In the genomic region with DNA sequence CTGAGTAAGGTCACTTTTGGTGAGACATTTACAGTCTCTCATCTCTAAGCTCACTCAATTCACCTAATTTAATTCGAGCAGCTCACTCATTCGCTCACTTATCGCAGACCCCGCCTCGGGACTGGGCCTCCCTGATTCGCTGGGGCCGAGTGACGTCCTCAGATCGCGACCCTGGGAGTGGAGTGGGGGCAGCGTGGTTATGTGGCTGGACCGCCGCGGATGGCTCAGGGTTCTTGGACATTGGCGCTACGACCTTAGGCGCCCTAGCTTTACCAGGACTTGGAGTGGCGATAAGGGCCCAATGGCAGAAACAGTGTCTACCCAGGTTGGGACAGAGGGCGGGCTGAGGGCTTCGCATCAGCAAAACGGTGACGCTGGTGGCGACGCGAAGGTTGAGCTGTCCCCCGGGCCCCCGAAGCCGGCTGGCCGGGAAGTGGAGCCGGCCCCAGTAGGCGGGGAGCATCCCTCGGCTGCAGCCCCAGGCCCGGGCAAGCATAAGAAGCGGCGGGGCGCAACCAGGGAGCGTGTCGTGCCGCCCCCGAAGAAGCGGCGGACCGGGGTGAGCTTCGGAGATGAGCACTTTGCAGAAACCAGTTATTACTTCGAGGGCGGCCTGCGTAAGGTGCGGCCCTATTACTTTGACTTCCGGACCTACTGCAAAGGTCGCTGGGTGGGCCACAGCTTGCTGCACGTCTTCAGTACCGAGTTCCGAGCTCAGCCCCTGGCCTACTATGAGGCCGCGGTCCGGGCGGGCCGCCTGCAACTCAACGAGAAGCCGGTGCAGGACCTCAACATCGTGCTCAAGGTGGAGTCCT, we compare ENCODE assay signal across 8 cellular contexts. TPM values are rescaled to one million over a fixed set of nuclear protein-coding genes. Genes with fewer than 3 reads are reported as not detected.
DNase-seq lines count a peak whose midpoint lies in the region; ATAC-seq and TF ChIP-seq lines count a peak whose summit lies in the region.

A gene with protein sequence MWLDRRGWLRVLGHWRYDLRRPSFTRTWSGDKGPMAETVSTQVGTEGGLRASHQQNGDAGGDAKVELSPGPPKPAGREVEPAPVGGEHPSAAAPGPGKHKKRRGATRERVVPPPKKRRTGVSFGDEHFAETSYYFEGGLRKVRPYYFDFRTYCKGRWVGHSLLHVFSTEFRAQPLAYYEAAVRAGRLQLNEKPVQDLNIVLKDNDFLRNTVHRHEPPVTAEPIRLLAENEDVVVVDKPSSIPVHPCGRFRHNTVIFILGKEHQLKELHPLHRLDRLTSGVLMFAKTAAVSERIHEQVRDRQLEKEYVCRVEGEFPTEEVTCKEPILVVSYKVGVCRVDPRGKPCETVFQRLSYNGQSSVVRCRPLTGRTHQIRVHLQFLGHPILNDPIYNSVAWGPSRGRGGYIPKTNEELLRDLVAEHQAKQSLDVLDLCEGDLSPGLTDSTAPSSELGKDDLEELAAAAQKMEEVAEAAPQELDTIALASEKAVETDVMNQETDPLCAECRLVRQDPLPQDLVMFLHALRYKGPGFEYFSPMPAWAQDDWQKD (plus strand): TSS at position 161 of the 815 bp plus-strand sequence. CDS start 39 bp downstream, at position 200.

- peaks cover 34% of the 10 kb centered on the region for H3K36me3 Mint-ChIP-seq in Calu3 (ENCODE audit: insufficient read depth, unreplicated experiment)
- peaks cover 11% of the 10 kb centered on the region for H3K36me3 Mint-ChIP-seq in activated T-helper 1 cell treated with anti-CD3 and anti-CD28 coated beads, Interleukin-12 subunit alpha, Interleukin-12 subunit beta, Interleukin-2, Interleukin-4 antibody, amounts not matched to agents 30 ng/mL and 10 ng/mL and 1 ng/mL, durations not matched to agents 14 hours and 24 hours and 36 hours (ENCODE audit: low read depth)
- H3K36me3 Mint-ChIP-seq in naive thymus-derived CD8-positive, alpha-beta T cell = peaks cover 0 to 34% (median 8%) of the 10 kb centered on the region in 3 donors
- H3K36me3 Mint-ChIP-seq in stimulated activated memory B cell treated with anti-CD40 and anti-IgM and Interleukin-4, amounts not matched to agents 10 μg/mL and 1 μg/mL and 100 μg/mL, for 72 hours = peaks cover 20% of the 10 kb centered on the region

- no peaks in the 10 kb centered on the region for H3K27me3 Mint-ChIP-seq in Calu3 (ENCODE audit: unreplicated experiment)
- H3K27me3 Mint-ChIP-seq in activated T-helper 1 cell treated with anti-CD3 and anti-CD28 coated beads, Interleukin-12 subunit alpha, Interleukin-12 subunit beta, Interleukin-2, Interleukin-4 antibody, amounts not matched to agents 30 ng/mL and 10 ng/mL and 1 ng/mL, durations not matched to agents 14 hours and 24 hours and 36 hours (ENCODE audit: insufficient read depth) = no peaks in the 10 kb centered on the region
- peaks cover 0 to 2% (median 0%) of the 10 kb centered on the region in 5 donors for H3K27me3 Mint-ChIP-seq in naive thymus-derived CD8-positive, alpha-beta T cell
- H3K27me3 Mint-ChIP-seq in stimulated activated memory B cell treated with anti-CD40 and anti-IgM and Interleukin-4, amounts not matched to agents 10 μg/mL and 1 μg/mL and 100 μg/mL, for 72 hours = no peaks in the 10 kb centered on the region

- TF ChIP-seq CTCF in Calu3 (IDR thresholded peaks at IDR 0.05; ENCODE audit: unreplicated experiment) (no peak), LNCaP clone FGC (IDR thresholded peaks at IDR 0.05; ENCODE audit: control insufficient read depth, extremely low read depth, insufficient read depth) (no peak), RWPE1 (conservative IDR thresholded peaks at IDR 0.05; ENCODE audit: low read depth) (no peak), fibroblast of lung (conservative IDR thresholded peaks at IDR 0.05 in 1 of 2, IDR thresholded peaks at IDR 0.05 in 1 of 2; ENCODE audit: low read depth in 1 of 2, low read length in 2 of 2) (no peak)

- H2AFZ ChIP-seq in fibroblast of lung (ENCODE audit: low read length) = peak within 1 kb of the TSS; percentile 93

- peak within 1 kb of the TSS; percentile 84 for H3K9ac ChIP-seq in fibroblast of lung (ENCODE audit: insufficient read depth, low read length)

- TSS peak; percentile 70 for BruUV-seq in Calu3 (replicated peaks; lab: Mats Ljungman, UMichigan)

- ATAC-seq in GM21576 (IDR thresholded peaks at IDR 0.05; ENCODE audit: unreplicated experiment) = peak; percentile 42
- ATAC-seq in naive thymus-derived CD8-positive, alpha-beta T cell = peak; percentile 66 to 69
- peak; percentile 86 for ATAC-seq in stimulated activated memory B cell treated with anti-CD40 and anti-IgM and Interleukin-4, amounts not matched to agents 10 μg/mL and 1 μg/mL and 100 μg/mL, for 72 hours

- intact Hi-C loops in Calu3 (cut with micrococcal nuclease; ENCODE audit: unreplicated experiment) = no loop called here
- intact Hi-C loops in activated T-helper 1 cell treated with anti-CD3 and anti-CD28 coated beads, Interleukin-12 subunit alpha, Interleukin-12 subunit beta, Interleukin-2, Interleukin-4 antibody, amounts not matched to agents 30 ng/mL and 10 ng/mL and 1 ng/mL, durations not matched to agents 14 hours and 24 hours and 36 hours (cut with micrococcal nuclease) = loop anchor here (1.0 to 10.0 kb wide), 11 partner anchors 25 to 785 kb away; a partner anchor contains a TSS

- DNase-seq in Calu3 = peak; percentile 89
- no peak for DNase-seq in LNCaP clone FGC (ENCODE audit: low read depth)
- peak; percentile 97 for DNase-seq in RWPE1 (ENCODE audit: low spot score)
- DNase-seq in activated T-helper 1 cell treated with anti-CD3 and anti-CD28 coated beads, Interleukin-12 subunit alpha, Interleukin-12 subunit beta, Interleukin-2, Interleukin-4 antibody, amounts not matched to agents 30 ng/mL and 10 ng/mL and 1 ng/mL, durations not matched to agents 14 hours and 24 hours and 36 hours (ENCODE audit: low spot score) = peak; percentile 89
- peak; percentile 90 to 91 for DNase-seq in fibroblast of lung (ENCODE audit: low read depth in 2 of 2)
- DNase-seq in naive thymus-derived CD8-positive, alpha-beta T cell = peak; percentile 85 to 96 (median 92)

- CTCF ChIA-PET in Calu3 (lab: Charles Lee) = interaction anchor here (0.6 to 1.7 kb wide), 3 partner anchors 21 to 324 kb away, joined by 4 read pairs; no protein-coding TSS in a partner anchor
- CTCF ChIA-PET in RWPE1 (lab: Yijun Ruan, JAX) = interaction anchor here (0.7 to 2.7 kb wide), 3 partner anchors 10 to 159 kb away, joined by 3 to 15 read pairs (median 3); no protein-coding TSS in a partner anchor

- H3K4me3 ChIP-seq in LNCaP clone FGC (ENCODE audit: low read depth, low read length) (peak within 1 kb of the TSS; percentile 72), fibroblast of lung (replicated peaks in 1 of 4; ENCODE audit: control extremely low read depth in 1 of 4, insufficient read depth in 1 of 4, low read depth in 3 of 4, low read length in 4 of 4) (peak within 1 kb of the TSS; percentile 78 to 93 (median 84))

- peak within 1 kb of the TSS; percentile 73 for H3K27ac ChIP-seq in RWPE1
- peak within 1 kb of the TSS; percentile 71 for H3K27ac ChIP-seq in fibroblast of lung (ENCODE audit: insufficient read depth, low read length)

- peaks cover 6% of the 10 kb centered on the region for H3K4me1 ChIP-seq in fibroblast of lung (ENCODE audit: control insufficient read depth, extremely low read depth, insufficient read depth, low read length)

- peaks cover 8% of the 10 kb centered on the region for H3K36me3 ChIP-seq in fibroblast of lung (ENCODE audit: control insufficient read depth, insufficient read depth, low read length)

- H3K27me3 ChIP-seq in fibroblast of lung (ENCODE audit: control insufficient read depth, insufficient read depth, low read length) = no peaks in the 10 kb centered on the region

- no peaks in the 10 kb centered on the region for H3K4me1 Mint-ChIP-seq in Calu3 (ENCODE audit: low read depth, unreplicated experiment)
- H3K4me1 Mint-ChIP-seq in activated T-helper 1 cell treated with anti-CD3 and anti-CD28 coated beads, Interleukin-12 subunit alpha, Interleukin-12 subunit beta, Interleukin-2, Interleukin-4 antibody, amounts not matched to agents 30 ng/mL and 10 ng/mL and 1 ng/mL, durations not matched to agents 14 hours and 24 hours and 36 hours (ENCODE audit: low read depth) = peaks cover 51% of the 10 kb centered on the region
- peaks cover 12 to 54% (median 48%) of the 10 kb centered on the region in 4 donors for H3K4me1 Mint-ChIP-seq in naive thymus-derived CD8-positive, alpha-beta T cell
- H3K4me1 Mint-ChIP-seq in stimulated activated memory B cell treated with anti-CD40 and anti-IgM and Interleukin-4, amounts not matched to agents 10 μg/mL and 1 μg/mL and 100 μg/mL, for 72 hours = peaks cover 56% of the 10 kb centered on the region

- H3K4me2 ChIP-seq in fibroblast of lung (ENCODE audit: extremely low read depth, insufficient read depth, low read length) = peak within 1 kb of the TSS; percentile 97

- H3K9me3 ChIP-seq in fibroblast of lung (ENCODE audit: control insufficient read depth, insufficient read depth, low read depth, low read length) = no peaks in the 10 kb centered on the region

- no peaks in the 10 kb centered on the region for H4K20me1 ChIP-seq in fibroblast of lung (ENCODE audit: control insufficient read depth, extremely low read depth, insufficient read depth, low read length)

- H3K9me3 Mint-ChIP-seq in Calu3 (ENCODE audit: low read depth, unreplicated experiment) = no peaks in the 10 kb centered on the region
- no peaks in the 10 kb centered on the region for H3K9me3 Mint-ChIP-seq in activated T-helper 1 cell treated with anti-CD3 and anti-CD28 coated beads, Interleukin-12 subunit alpha, Interleukin-12 subunit beta, Interleukin-2, Interleukin-4 antibody, amounts not matched to agents 30 ng/mL and 10 ng/mL and 1 ng/mL, durations not matched to agents 14 hours and 24 hours and 36 hours
- H3K9me3 Mint-ChIP-seq in naive thymus-derived CD8-positive, alpha-beta T cell = no peaks in the 10 kb centered on the region
- no peaks in the 10 kb centered on the region for H3K9me3 Mint-ChIP-seq in stimulated activated memory B cell treated with anti-CD40 and anti-IgM and Interleukin-4, amounts not matched to agents 10 μg/mL and 1 μg/mL and 100 μg/mL, for 72 hours

- H3K4me3 Mint-ChIP-seq in Calu3 (ENCODE audit: low read depth, unreplicated experiment) = peak within 1 kb of the TSS; percentile 80
- peak within 1 kb of the TSS; percentile 99 for H3K4me3 Mint-ChIP-seq in activated T-helper 1 cell treated with anti-CD3 and anti-CD28 coated beads, Interleukin-12 subunit alpha, Interleukin-12 subunit beta, Interleukin-2, Interleukin-4 antibody, amounts not matched to agents 30 ng/mL and 10 ng/mL and 1 ng/mL, durations not matched to agents 14 hours and 24 hours and 36 hours
- H3K4me3 Mint-ChIP-seq in naive thymus-derived CD8-positive, alpha-beta T cell = peak within 1 kb of the TSS; percentile 94 to 99 (median 98)
- H3K4me3 Mint-ChIP-seq in stimulated activated memory B cell treated with anti-CD40 and anti-IgM and Interleukin-4, amounts not matched to agents 10 μg/mL and 1 μg/mL and 100 μg/mL, for 72 hours = peak within 1 kb of the TSS; percentile 99

- POLR2A ChIA-PET in RWPE1 (lab: Yijun Ruan, JAX; ENCODE audit: low non-redundant PET) = interaction anchor here (0.6 to 0.9 kb wide), 3 partner anchors 9 to 329 kb away, joined by 4 to 9 read pairs (median 5); no protein-coding TSS in a partner anchor
- POLR2A ChIA-PET in naive thymus-derived CD8-positive, alpha-beta T cell (lab: Charles Lee) = interaction anchor here (0.6 to 1.8 kb wide), 16 partner anchors 8 to 763 kb away, joined by 3 to 13 read pairs (median 3); a partner anchor contains a TSS

- peaks cover 15% of the 10 kb centered on the region for H3K79me2 ChIP-seq in fibroblast of lung (ENCODE audit: control insufficient read depth, insufficient read depth, low read length)

- H3K27ac Mint-ChIP-seq in Calu3 (ENCODE audit: unreplicated experiment) = peak within 1 kb of the TSS; percentile 39
- peak within 1 kb of the TSS; percentile 98 for H3K27ac Mint-ChIP-seq in activated T-helper 1 cell treated with anti-CD3 and anti-CD28 coated beads, Interleukin-12 subunit alpha, Interleukin-12 subunit beta, Interleukin-2, Interleukin-4 antibody, amounts not matched to agents 30 ng/mL and 10 ng/mL and 1 ng/mL, durations not matched to agents 14 hours and 24 hours and 36 hours
- peak within 1 kb of the TSS; percentile 97 to 100 (median 99) for H3K27ac Mint-ChIP-seq in naive thymus-derived CD8-positive, alpha-beta T cell
- H3K27ac Mint-ChIP-seq in stimulated activated memory B cell treated with anti-CD40 and anti-IgM and Interleukin-4, amounts not matched to agents 10 μg/mL and 1 μg/mL and 100 μg/mL, for 72 hours = peak within 1 kb of the TSS; percentile 93

RNA-seq across cellular contexts. Expression of the gene that starts here (rescaled TPM):
- total RNA-seq in Calu3 (2022) (8.5 and 9.2 TPM in 2 replicates), fibroblast of lung (11.6 and 13.1 TPM in 2 replicates)
- 19.5 and 22.6 TPM in 2 replicates for total RNA-seq in activated T-helper 1 cell treated with anti-CD3 and anti-CD28 coated beads, Interleukin-12 subunit alpha, Interleukin-12 subunit beta, Interleukin-2, Interleukin-4 antibody, amounts not matched to agents 30 ng/mL and 10 ng/mL and 1 ng/mL, durations not matched to agents 14 hours and 24 hours and 36 hours
- polyA plus RNA-seq in fibroblast of lung = 4.9 and 6.5 TPM in 2 replicates
- 7.5 and 10.1 TPM in 2 replicates for polyA plus RNA-seq in fibroblast of lung (2012)
- polyA minus RNA-seq in fibroblast of lung (ENCODE audit: low replicate concordance) = 12.8 and 17.3 TPM in 2 replicates
- 10 to 100 TPM; 15.6 to 15.7 TPM for total RNA-seq in naive thymus-derived CD8-positive, alpha-beta T cell
- 10 to 100 TPM; 18.7 to 23.3 (median 22.2) TPM for polyA plus RNA-seq in naive thymus-derived CD8-positive, alpha-beta T cell

Comparison
In these comparisons a context has a peak if more than half of its experiments do, and no peak if none do; other contexts are left out.
1. H3K27ac Mint-ChIP-seq: peak in every context shown above with its lines; median percentile 99 in naive thymus-derived CD8-positive, alpha-beta T cell; 98 in activated T-helper 1 cell treated with anti-CD3 and anti-CD28 coated beads, Interleukin-12 subunit alpha, Interleukin-12 subunit beta, Interleukin-2, Interleukin-4 antibody, amounts not matched to agents 30 ng/mL and 10 ng/mL and 1 ng/mL, durations not matched to agents 14 hours and 24 hours and 36 hours; 93 in stimulated activated memory B cell treated with anti-CD40 and anti-IgM and Interleukin-4, amounts not matched to agents 10 μg/mL and 1 μg/mL and 100 μg/mL, for 72 hours; 39 in Calu3.